32 cellular contexts compared by ENCODE assay signal in the genomic region with DNA sequence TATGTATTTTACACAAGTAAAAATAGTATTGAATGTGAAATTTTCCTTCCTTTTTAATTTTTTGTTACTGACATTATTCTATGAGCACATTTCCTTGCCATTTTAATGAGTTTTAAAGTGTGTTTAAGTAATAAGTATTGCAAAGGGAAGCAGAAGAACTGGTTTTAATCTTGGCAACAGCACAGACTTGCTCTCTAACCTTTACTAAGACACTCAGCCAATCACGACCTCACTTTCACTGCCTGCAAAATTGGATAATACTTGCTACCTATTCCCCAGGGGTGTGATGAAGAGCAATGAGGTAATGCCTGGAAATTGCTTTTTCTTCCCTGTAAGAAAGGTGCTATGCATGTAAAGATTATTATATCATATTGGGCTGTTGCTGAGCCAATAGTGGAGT.
A peak's percentile ranks its signal among the peaks of the same experiment; 100 is the strongest.
DNase-seq lines count a peak whose midpoint lies in the region; TF ChIP-seq lines count a peak whose summit lies in the region.
"Had no signal": no experiment of that assay in that cellular context is flagged by ENCODE, and none has a peak within 500 bp of the region (broad histone marks: within the 10 kb centered on the region; RNA-seq: fewer than 3 reads in every experiment).

No MANE protein-coding gene starts in this region.

- no peaks in the 10 kb centered on the region for H3K36me3 Mint-ChIP-seq in glutamatergic neuron (ENCODE audit: unreplicated experiment)
- H3K36me3 Mint-ChIP-seq: activated naive CD4-positive, alpha-beta T cell treated with anti-CD3 and anti-CD28 coated beads, Interleukin-2, amount 50 U/mL, for 24 hours had no signal

- H3K27me3 ChIP-seq in BE2C (no peaks in the 10 kb centered on the region), ascending aorta (no peaks in the 10 kb centered on the region)
- H3K27me3 ChIP-seq: BLaER1 treated with 17β-estradiol and CSF1 and Interleukin-3, amounts not matched to agents 10 nM and 100 nM; esophagus squamous epithelium; gastrocnemius medialis; right lobe of liver had no signal

- H3K4me3 Mint-ChIP-seq in glutamatergic neuron (ENCODE audit: unreplicated experiment), result no peak overlapping the region
- H3K4me3 Mint-ChIP-seq: activated B cell treated with CpG ODN at 0.5 μM for 24 hours; activated naive CD4-positive, alpha-beta T cell treated with anti-CD3 and anti-CD28 coated beads, Interleukin-2, amount 50 U/mL, for 24 hours; nephron had no signal

- H3K36me3 ChIP-seq in BE2C (no peaks in the 10 kb centered on the region), ascending aorta (no peaks in the 10 kb centered on the region)
- H3K36me3 ChIP-seq: BLaER1 treated with 17β-estradiol and CSF1 and Interleukin-3, amounts not matched to agents 10 nM and 100 nM; esophagus squamous epithelium; gastrocnemius medialis; right lobe of liver; thoracic aorta had no signal

- TF ChIP-seq RAD21 in Ishikawa (IDR thresholded peaks at IDR 0.05; ENCODE audit: low read depth), result no peak

- peaks cover 12% of the 10 kb centered on the region for H3K4me1 Mint-ChIP-seq in glutamatergic neuron (ENCODE audit: low read depth, unreplicated experiment)
- H3K4me1 Mint-ChIP-seq: activated B cell treated with CpG ODN at 0.5 μM for 24 hours; activated naive CD4-positive, alpha-beta T cell treated with anti-CD3 and anti-CD28 coated beads, Interleukin-2, amount 50 U/mL, for 24 hours had no signal

- peak overlapping the region; percentile 38 for H3K4me3 ChIP-seq in BE2C (ENCODE audit: low read depth, low read length)
- H3K4me3 ChIP-seq in ascending aorta, result no peak overlapping the region
- H3K4me3 ChIP-seq: BLaER1 treated with 17β-estradiol and CSF1 and Interleukin-3, amounts not matched to agents 10 nM and 100 nM; esophagus squamous epithelium; gastrocnemius medialis; GM12878; right lobe of liver; thoracic aorta had no signal

- no peak for TF ChIP-seq CTCF in BE2C (IDR thresholded peaks at IDR 0.05; ENCODE audit: low read depth, low read length)
- TF ChIP-seq CTCF in glutamatergic neuron (IDR thresholded peaks at IDR 0.05; ENCODE audit: partially characterized antibody, unreplicated experiment), result no peak
- no peak for TF ChIP-seq CTCF in ascending aorta (IDR thresholded peaks at IDR 0.05)

- peak overlapping the region; percentile 49 for H3K27ac Mint-ChIP-seq in glutamatergic neuron (ENCODE audit: unreplicated experiment)
- H3K27ac Mint-ChIP-seq: activated B cell treated with CpG ODN at 0.5 μM for 24 hours; activated naive CD4-positive, alpha-beta T cell treated with anti-CD3 and anti-CD28 coated beads, Interleukin-2, amount 50 U/mL, for 24 hours; nephron had no signal

- no peak for TF ChIP-seq EP300 in Ishikawa (IDR thresholded peaks at IDR 0.05; ENCODE audit: borderline replicate concordance)

- H3K9me3 ChIP-seq in BE2C (no peaks in the 10 kb centered on the region), ascending aorta (no peaks in the 10 kb centered on the region)
- H3K9me3 ChIP-seq: BLaER1 treated with 17β-estradiol and CSF1 and Interleukin-3, amounts not matched to agents 10 nM and 100 nM; Caco-2; esophagus squamous epithelium; gastrocnemius medialis; right lobe of liver; thoracic aorta had no signal

- no peak overlapping the region for H3K27ac ChIP-seq in ascending aorta
- H3K27ac ChIP-seq: BLaER1 treated with 17β-estradiol and CSF1 and Interleukin-3, amounts not matched to agents 10 nM and 100 nM; esophagus squamous epithelium; gastrocnemius medialis; parathyroid adenoma; right lobe of liver; thoracic aorta had no signal

- intact Hi-C loops in ascending aorta (cut with DNase I), result no loop called here

- no peaks in the 10 kb centered on the region for H3K27me3 Mint-ChIP-seq in glutamatergic neuron (ENCODE audit: unreplicated experiment)

- H3K9me3 Mint-ChIP-seq in glutamatergic neuron (ENCODE audit: unreplicated experiment), result peaks cover 1% of the 10 kb centered on the region
- H3K9me3 Mint-ChIP-seq: activated B cell treated with CpG ODN at 0.5 μM for 24 hours; activated naive CD4-positive, alpha-beta T cell treated with anti-CD3 and anti-CD28 coated beads, Interleukin-2, amount 50 U/mL, for 24 hours; nephron had no signal

- peaks cover 7% of the 10 kb centered on the region for H3K4me1 ChIP-seq in BE2C
- peaks cover 0 to 4% of the 10 kb centered on the region in 2 donors for H3K4me1 ChIP-seq in ascending aorta
- H3K4me1 ChIP-seq: Caco-2, gastrocnemius medialis, parathyroid adenoma, right lobe of liver had no signal

- DNase-seq in BE2C, result peak; percentile 21
- peak; percentile 16 for DNase-seq in NCI-H82 treated with DMSO at 0.1 percent for 48 hours (lab: John Stamatoyannopoulos, UW; ENCODE audit: unreplicated experiment)
- no peak for DNase-seq in glutamatergic neuron
- DNase-seq in MV-4-11 (lab: John Stamatoyannopoulos, UW), result no peak
- DNase-seq in effector CD4-positive, alpha-beta T cell, result no peak
- DNase-seq in ascending aorta (ENCODE audit: low spot score in 2 of 2), result no peak
- DNase-seq in NCI-H774 (lab: John Stamatoyannopoulos, UW), result no peak
- DNase-seq: activated B cell treated with CpG ODN at 0.5 μM for 24 hours; activated CD4-positive, alpha-beta T cell treated with anti-CD3 and anti-CD28 coated beads, Interleukin-2, amount 50 U/mL, for 4 hours; activated CD8-positive, alpha-beta memory T cell treated with anti-CD3 and anti-CD28 coated beads, Interleukin-2, amount 50 U/mL, for 4 hours; anterior cingulate cortex; Caco-2; esophagus squamous epithelium; gastrocnemius medialis; H7; hypothalamus; KG1; left ventricle myocardium superior; NCI-H1694; NCI-H446 treated with DMSO at 0.1 percent for 48 hours; right lobe of liver; stimulated activated CD4-positive, alpha-beta T cell treated with anti-CD3 and anti-CD28 coated beads, Interleukin-4, amount 100 ng/mL, for 4 hours; stimulated activated naive CD4-positive, alpha-beta T cell treated with Interleukin-2 at 50 U/mL for 16 hours; SW 1271; T1000 had no signal

TF ChIP-seq in Ishikawa, 13 proteins besides CTCF, POLR2A, EP300 and RAD21:
- TF ChIP-seq YY1 (IDR thresholded peaks at IDR 0.05; ENCODE audit: low read depth) (no peak), ZBTB7A (IDR thresholded peaks at IDR 0.05; ENCODE audit: low read depth) (no peak), NFIC (IDR thresholded peaks at IDR 0.05) (peak; percentile 54; the same call in 1 of the 2 replicates), TCF12 (IDR thresholded peaks at IDR 0.05; ENCODE audit: low read depth) (no peak)
- TF ChIP-seq, protein P1, sequence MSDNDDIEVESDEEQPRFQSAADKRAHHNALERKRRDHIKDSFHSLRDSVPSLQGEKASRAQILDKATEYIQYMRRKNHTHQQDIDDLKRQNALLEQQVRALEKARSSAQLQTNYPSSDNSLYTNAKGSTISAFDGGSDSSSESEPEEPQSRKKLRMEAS (IDR thresholded peaks at IDR 0.05), result no peak

Comparison
In these comparisons a context has a peak if more than half of its experiments do, and no peak if none do; other contexts are left out.
1. DNase-seq: peak in BE2C (single experiment) and NCI-H82 treated with DMSO at 0.1 percent for 48 hours (single experiment); none in glutamatergic neuron (single experiment), MV-4-11 (single experiment), effector CD4-positive, alpha-beta T cell (single experiment), ascending aorta (0 of 2) and NCI-H774 (single experiment).